Comparison of ENCODE assay signal across 32 cellular contexts in the genomic region with DNA sequence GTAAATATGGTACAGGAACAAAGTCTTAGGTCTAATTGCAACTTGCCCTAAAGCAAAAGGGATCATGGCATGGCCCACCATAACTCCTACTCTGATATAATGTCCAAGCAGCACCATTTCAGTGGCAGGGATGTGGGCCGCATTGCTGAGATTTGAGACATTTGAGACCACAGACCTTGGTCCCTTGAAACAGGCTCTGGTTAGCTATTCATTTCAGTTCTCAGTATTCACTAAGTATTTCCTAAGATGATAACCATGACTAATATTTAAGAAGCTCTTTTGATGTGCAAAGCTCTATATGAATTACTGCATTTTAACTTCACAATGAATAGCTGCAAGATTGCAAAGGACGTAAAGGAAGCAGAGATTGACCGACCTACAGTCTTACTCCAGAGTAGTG.
"Had no signal": no experiment of that assay in that cellular context is flagged by ENCODE, and none has a peak within 500 bp of the region (broad histone marks: within the 10 kb centered on the region; RNA-seq: fewer than 3 reads in every experiment).

No MANE protein-coding gene starts in this region.

- H3K4me3 ChIP-seq: adrenal gland, ascending aorta, body of pancreas, breast epithelium, cardiac muscle cell, colonic mucosa had no signal

- ATAC-seq: activated naive CD8-positive, alpha-beta T cell treated with anti-CD3 and anti-CD28 coated beads, Interleukin-2, amount 50 U/mL, for 24 hours; activated T-cell treated with anti-CD3 and anti-CD28 coated beads, Interleukin-2, amount 50 U/mL, for 4 hours; activated T-cell treated with anti-CD3 and anti-CD28 coated beads, Interleukin-2, amount 50 U/mL, for 72 hours; activated T-helper 17 cell treated with anti-CD3 and anti-CD28 coated beads, Interleukin-2, amount 50 U/mL, for 72 hours; body of pancreas had no signal

- FAIRE-seq: astrocyte, colon had no signal

- H3K27ac ChIP-seq: adrenal gland, ascending aorta, body of pancreas, brain microvascular endothelial cell, breast epithelium, cardiac muscle cell, colonic mucosa had no signal

- DNase-seq: activated effector memory CD4-positive, alpha-beta T cell treated with anti-CD3 and anti-CD28 coated beads, Interleukin-2, amount 50 U/mL, for 16 hours; activated effector memory CD4-positive, alpha-beta T cell treated with Interleukin-2 at 50 U/mL for 16 hours; activated gamma-delta T cell; activated gamma-delta T cell treated with Interleukin-2 at 50 U/mL for 16 hours; activated naive CD4-positive, alpha-beta T cell; activated naive CD4-positive, alpha-beta T cell treated with anti-CD3 and anti-CD28 coated beads for 36 hours; activated naive CD4-positive, alpha-beta T cell treated with anti-CD3 and anti-CD28 coated beads, Interleukin-2, amount 10 ng/mL, durations not matched to agents 7 days and 5 days; activated naive CD4-positive, alpha-beta T cell treated with anti-CD3 and anti-CD28 coated beads, Interleukin-2, amount 50 U/mL, for 16 hours; activated naive CD4-positive, alpha-beta T cell treated with Interleukin-2 at 50 U/mL for 16 hours; activated naive CD8-positive, alpha-beta T cell treated with anti-CD3 and anti-CD28 coated beads for 36 hours; activated naive CD8-positive, alpha-beta T cell treated with anti-CD3 and anti-CD28 coated beads, Interleukin-2, amount 10 ng/mL, durations not matched to agents 7 days and 5 days; activated naive CD8-positive, alpha-beta T cell treated with anti-CD3 and anti-CD28 coated beads, Interleukin-2, amount 50 U/mL, for 24 hours; activated T-cell treated with anti-CD3 and anti-CD28 coated beads, Interleukin-2, amount 50 U/mL, for 4 hours; activated T-cell treated with anti-CD3 and anti-CD28 coated beads, Interleukin-2, amount 50 U/mL, for 48 hours; activated T-cell treated with anti-CD3 and anti-CD28 coated beads, Interleukin-2, amount 50 U/mL, for 72 hours; adrenal gland; amniotic stem cell; amygdala; anterior cingulate cortex; aorta; body of pancreas; brain microvascular endothelial cell; caudate nucleus; central memory CD4-positive, alpha-beta T cell; cerebellar nuclear complex; colonic mucosa had no signal

- H3K27me3 ChIP-seq: adrenal gland, ascending aorta, body of pancreas, brain microvascular endothelial cell, breast epithelium, cardiac muscle cell, colonic mucosa had no signal

- H3K36me3 ChIP-seq: adrenal gland, ascending aorta, brain microvascular endothelial cell, breast epithelium, cardiac muscle cell, colonic mucosa had no signal

- H3K4me1 ChIP-seq: adrenal gland, ascending aorta, body of pancreas, breast epithelium, colonic mucosa had no signal

- H3K9me3 ChIP-seq: adrenal gland, ascending aorta, body of pancreas, colonic mucosa had no signal
